In genomic region chr2:54708584-54709340, GRCh38 we compare ENCODE assay signal across 8 cellular contexts. TPM values are rescaled to one million over a fixed set of nuclear protein-coding genes. Genes with fewer than 3 reads are reported as not detected.
DNase-seq lines count a peak whose midpoint lies in the region; ATAC-seq and TF ChIP-seq lines count a peak whose summit lies in the region.

No MANE protein-coding gene starts in this region.

- no peak for TF ChIP-seq EP300 in sigmoid colon (IDR thresholded peaks at IDR 0.05)

- in situ Hi-C loops in HAP-1 (cut with MboI; ENCODE audit: low sequenced_read_pairs): loop anchor here (10.0 kb wide), 1 partner anchor 594 kb away; the partner anchor contains the start of gene ACYP2

- H3K27ac ChIP-seq in heart right ventricle: peak overlapping the region in 4 of 10 donors; percentile 8 to 27 (median 24)
- no peak overlapping the region for H3K27ac ChIP-seq in sigmoid colon

- TF ChIP-seq POLR2A in sigmoid colon (IDR thresholded peaks at IDR 0.05): no peak

- H3K36me3 ChIP-seq in heart right ventricle (no peaks in the 10 kb centered on the region), sigmoid colon (no peaks in the 10 kb centered on the region), HAP-1 (replicated peaks) (no peaks in the 10 kb centered on the region)

- 18 to 26% methylated on average over 29 to 35 of the region's 35 CpGs for WGBS in heart right ventricle, 2 donors
- 7 to 15% methylated on average over 35 of the region's 35 CpGs for WGBS in sigmoid colon, 2 donors

- H3K9me3 ChIP-seq in heart right ventricle (no peaks in the 10 kb centered on the region), sigmoid colon (no peaks in the 10 kb centered on the region), HAP-1 (no peaks in the 10 kb centered on the region)

- DNase-seq in activated T-cell treated with anti-CD3 and anti-CD28 coated beads, Interleukin-2, amount 50 U/mL, for 1 hour: peak; percentile 27
- DNase-seq in activated T-cell treated with anti-CD3 and anti-CD28 coated beads for 4 hours (no peak), heart right ventricle (peak; percentile 22 to 51), sigmoid colon (peak; percentile 73), HAP-1 (ENCODE audit: low spot score in 2 of 2) (no peak), SIG-M5 (lab: John Stamatoyannopoulos, UW) (no peak)
- DNase-seq in activated CD8-positive, alpha-beta memory T cell treated with anti-CD3 and anti-CD28 coated beads, Interleukin-2, amount 50 U/mL, for 48 hours: peak; percentile 62
- no peak for DNase-seq in activated CD4-positive, alpha-beta T cell treated with anti-CD3 and anti-CD28 coated beads, Interleukin-2, amount 50 U/mL, for 4 hours

- TF ChIP-seq CTCF in heart right ventricle (IDR thresholded peaks at IDR 0.05): peak in 4 of 9 donors; percentile 6 to 17 (median 8)
- TF ChIP-seq CTCF in sigmoid colon (IDR thresholded peaks at IDR 0.05): no peak

- intact Hi-C loops in heart right ventricle (cut with DNase I) (loop anchor here in 8 of 10 donors (5.0 to 10.0 kb wide), 9 partner anchors 184 to 604 kb away; partner anchors contain the start of gene ACYP2 (in 1 of the 8)), sigmoid colon (cut with DNase I) (loop anchor here (5.0 to 10.0 kb wide), 2 partner anchors 501 to 544 kb away; no protein-coding TSS in a partner anchor)

- peak; percentile 68 to 90 (median 78) for ATAC-seq in heart right ventricle

- H3K4me3 ChIP-seq in heart right ventricle (peak overlapping the region; percentile 16 to 58 (median 56)), sigmoid colon (peak overlapping the region; percentile 20 to 48 (median 40)), HAP-1 (no peak overlapping the region)

- H3K4me1 ChIP-seq in heart right ventricle (peaks cover 0 to 15% (median 7%) of the 10 kb centered on the region in 9 donors), sigmoid colon (peaks cover 0 to 14% (median 12%) of the 10 kb centered on the region in 4 donors), HAP-1 (no peaks in the 10 kb centered on the region)

- H3K27me3 ChIP-seq in heart right ventricle (peaks cover 0 to 25% (median 0%) of the 10 kb centered on the region in 7 donors), sigmoid colon (peaks cover 0 to 12% (median 0%) of the 10 kb centered on the region in 3 donors), HAP-1 (ENCODE audit: low read depth) (no peaks in the 10 kb centered on the region)

RNA-seq across cellular contexts. Expression of gene EML6, which starts 14.7 kb away (rescaled TPM):
- total RNA-seq in heart right ventricle: 1 to 10 TPM in 2 of 10 donors, under 1 TPM in 8; 0.12 to 1.5 (median 0.32) TPM
- under 1 TPM; 0.07 to 0.22 TPM for polyA plus RNA-seq in heart right ventricle
- total RNA-seq in sigmoid colon: 1 to 10 TPM in 3 of 4 donors, under 1 TPM in 1; 0.66 to 1.9 (median 1.2) TPM
- 1 to 10 TPM in 2 of 3 donors, under 1 TPM in 1; 0.46 to 2.2 (median 1.2) TPM for polyA plus RNA-seq in sigmoid colon

Comparison
In these comparisons a context has a peak if more than half of its experiments do, and no peak if none do; other contexts are left out.
1. DNase-seq: peak in activated T-cell treated with anti-CD3 and anti-CD28 coated beads, Interleukin-2, amount 50 U/mL, for 1 hour (single experiment), activated CD8-positive, alpha-beta memory T cell treated with anti-CD3 and anti-CD28 coated beads, Interleukin-2, amount 50 U/mL, for 48 hours (single experiment), heart right ventricle (2 of 2) and sigmoid colon (single experiment); none in activated T-cell treated with anti-CD3 and anti-CD28 coated beads for 4 hours (single experiment), HAP-1 (0 of 2), activated CD4-positive, alpha-beta T cell treated with anti-CD3 and anti-CD28 coated beads, Interleukin-2, amount 50 U/mL, for 4 hours (0 of 2) and SIG-M5 (single experiment).